In genomic region chr6:119445666-119446622, GRCh38 we compare ENCODE assay signal across 9 cellular contexts.
DNase-seq lines count a peak whose midpoint lies in the region; ATAC-seq and TF ChIP-seq lines count a peak whose summit lies in the region.
"Had no signal": no experiment of that assay in that cellular context is flagged by ENCODE, and none has a peak within 500 bp of the region (broad histone marks: within the 10 kb centered on the region; RNA-seq: fewer than 3 reads in every experiment).

No MANE protein-coding gene starts in this region.

- TF ChIP-seq EP300 in ovary (IDR thresholded peaks at IDR 0.05) = no peak

- H3K4me1 ChIP-seq in Caco-2 (no peaks in the 10 kb centered on the region), ovary (ENCODE audit: insufficient read depth) (no peaks in the 10 kb centered on the region)

- no TSS peak for BruUV-seq in Caco-2 (replicated peaks; lab: Mats Ljungman, UMichigan)

- intact Hi-C loops in Caco-2 (cut with micrococcal nuclease; ENCODE audit: unreplicated experiment) (no loop called here), ovary (cut with DNase I) (no loop called here)

- H3K9me3 ChIP-seq in Caco-2 = no peaks in the 10 kb centered on the region
- H3K9me3 ChIP-seq in ovary = no peaks in the 10 kb centered on the region

- TF ChIP-seq POLR2A in ovary (IDR thresholded peaks at IDR 0.05) = no peak

- peaks cover 5% of the 10 kb centered on the region for H3K27me3 Mint-ChIP-seq in Caco-2 (ENCODE audit: insufficient read depth, unreplicated experiment)

- H3K36me3 Mint-ChIP-seq in Caco-2 (ENCODE audit: insufficient read depth, unreplicated experiment) = no peaks in the 10 kb centered on the region

- ATAC-seq in GM21786 (IDR thresholded peaks at IDR 0.05; ENCODE audit: unreplicated experiment) = peak; percentile 27

- H3K4me3 ChIP-seq in Caco-2 (ENCODE audit: low read depth, low read length) (no peak overlapping the region), ovary (no peak overlapping the region)
- H3K4me3 ChIP-seq: lung had no signal

- H3K4me3 Mint-ChIP-seq in Caco-2 (ENCODE audit: unreplicated experiment) = no peak overlapping the region

- no peaks in the 10 kb centered on the region for H3K9me3 Mint-ChIP-seq in Caco-2 (ENCODE audit: unreplicated experiment)

- DNase-seq in OCI-M1 (lab: John Stamatoyannopoulos, UW) (peak; percentile 59), fibroblast of the conjunctiva (ENCODE audit: low read depth) (peak; percentile 56), smooth muscle cell of the brain vasculature (ENCODE audit: low read depth, low spot score) (peak; percentile 74), Caco-2 (no peak), NCI-H146 (lab: John Stamatoyannopoulos, UW) (no peak), DMS114 treated with DMSO at 0.1 percent for 48 hours (lab: John Stamatoyannopoulos, UW; ENCODE audit: unreplicated experiment) (no peak), ovary (no peak)

- 89 to 94% (median 94%) methylated on average over 7 of the region's 7 CpGs for WGBS in ovary, 3 donors

- H3K4me1 Mint-ChIP-seq in Caco-2 (ENCODE audit: low read depth, unreplicated experiment) = peaks cover 6% of the 10 kb centered on the region

- POLR2A ChIA-PET in Caco-2 (lab: Charles Lee) = no interaction called here

- CTCF ChIA-PET in Caco-2 (lab: Charles Lee) = no interaction called here

- TF ChIP-seq CTCF in Caco-2 (IDR thresholded peaks at IDR 0.05; ENCODE audit: insufficient read depth in 1 of 2, low read depth in 1 of 2, low read length in 1 of 2, severe bottlenecking in 1 of 2, unreplicated experiment in 1 of 2) (no peak), ovary (IDR thresholded peaks at IDR 0.05) (no peak)

- H3K27ac ChIP-seq in ovary = no peak overlapping the region

- no peaks in the 10 kb centered on the region for H3K27me3 ChIP-seq in Caco-2 (replicated peaks; ENCODE audit: control insufficient read depth, insufficient read depth, low read length)
- no peaks in the 10 kb centered on the region for H3K27me3 ChIP-seq in ovary

- H3K36me3 ChIP-seq in Caco-2 (ENCODE audit: control insufficient read depth, insufficient read depth, low read length) (no peaks in the 10 kb centered on the region), ovary (no peaks in the 10 kb centered on the region)

- H3K27ac Mint-ChIP-seq in Caco-2 (ENCODE audit: unreplicated experiment) = no peak overlapping the region

Comparison
In these comparisons a context has a peak if more than half of its experiments do, and no peak if none do; other contexts are left out.
1. DNase-seq: peak in OCI-M1 (single experiment), fibroblast of the conjunctiva (single experiment) and smooth muscle cell of the brain vasculature (single experiment); none in Caco-2 (0 of 2), NCI-H146 (single experiment), DMS114 treated with DMSO at 0.1 percent for 48 hours (single experiment) and ovary (0 of 5).